ENCODE assay signal across 16 cellular contexts in the genomic region with DNA sequence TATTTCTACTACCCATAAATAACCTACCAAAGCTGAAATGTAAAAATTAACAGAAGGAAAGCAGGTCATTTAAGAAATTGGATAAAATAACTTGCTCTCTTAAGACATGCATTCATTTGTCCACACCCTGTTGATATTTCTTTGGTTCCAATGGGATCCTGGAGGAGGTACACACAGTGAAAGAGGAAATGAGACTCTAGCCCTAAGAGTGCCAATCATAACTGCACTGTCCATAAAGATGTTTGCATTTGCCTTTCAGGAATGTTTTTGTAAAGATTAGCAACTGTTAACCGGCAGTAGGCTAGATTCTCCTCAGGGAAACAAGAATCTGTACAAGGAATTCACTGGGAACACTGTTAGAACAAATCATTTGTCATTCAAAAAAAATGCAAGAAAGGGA.
"Had no signal": no experiment of that assay in that cellular context is flagged by ENCODE, and none has a peak within 500 bp of the region (broad histone marks: within the 10 kb centered on the region; RNA-seq: fewer than 3 reads in every experiment).

No MANE protein-coding gene starts in this region.

- H3K36me3 ChIP-seq: right lobe of liver had no signal

- DNase-seq: activated CD4-positive, alpha-beta T cell treated with anti-CD3 and anti-CD28 coated beads, Interleukin-2, amount 50 U/mL, for 4 hours; activated CD4-positive, CD25-positive, alpha-beta regulatory T cell; activated effector memory CD4-positive, alpha-beta T cell treated with anti-CD3 and anti-CD28 coated beads, Interleukin-2, amount 50 U/mL, for 16 hours; activated T-cell treated with anti-CD3 and anti-CD28 coated beads, Interleukin-2, amount 50 U/mL, for 1 hour; effector memory CD4-positive, alpha-beta T cell; glutamatergic neuron; mammary epithelial cell; natural killer cell; occipital lobe; psoas muscle; right lobe of liver; SK-N-SH; stimulated activated CD4-positive, alpha-beta T cell treated with anti-CD3 and anti-CD28 coated beads, Interleukin-2, amount 100 ng/mL, for 48 hours; testis; upper lobe of right lung had no signal

- H3K27ac ChIP-seq: psoas muscle, right lobe of liver, testis, upper lobe of right lung had no signal

- H3K4me1 ChIP-seq: psoas muscle, right lobe of liver, testis, upper lobe of right lung had no signal

- ATAC-seq: left lobe of liver, natural killer cell, psoas muscle, right lobe of liver, upper lobe of right lung had no signal

- H3K27me3 ChIP-seq: right lobe of liver, testis, upper lobe of right lung had no signal

- H3K9me3 ChIP-seq: psoas muscle, right lobe of liver, SK-N-SH, testis, upper lobe of right lung had no signal

- H3K4me2 ChIP-seq: SK-N-SH had no signal

- H3K4me3 ChIP-seq: psoas muscle, right lobe of liver, testis, upper lobe of right lung had no signal
